Comparison of ENCODE assay signal across 20 cellular contexts in genomic region chr4:144650311-144650820, GRCh38. TPM values are rescaled to one million over a fixed set of nuclear protein-coding genes. Genes with fewer than 3 reads are reported as not detected.
A peak's percentile ranks its signal among the peaks of the same experiment; 100 is the strongest.
DNase-seq lines count a peak whose midpoint lies in the region; ATAC-seq and TF ChIP-seq lines count a peak whose summit lies in the region.
"Had no signal": no experiment of that assay in that cellular context is flagged by ENCODE, and none has a peak within 500 bp of the region (broad histone marks: within the 10 kb centered on the region; RNA-seq: fewer than 3 reads in every experiment).

No MANE protein-coding gene starts in this region.

- H3K36me3 ChIP-seq in SK-N-MC (ENCODE audit: insufficient read depth, low read length) (no peaks in the 10 kb centered on the region), upper lobe of right lung (no peaks in the 10 kb centered on the region)

- H3K27ac ChIP-seq in SK-N-MC (no peak overlapping the region), upper lobe of right lung (no peak overlapping the region)

- H3K4me3 ChIP-seq in SK-N-MC (peak overlapping the region; percentile 47), upper lobe of right lung (peak overlapping the region; percentile 50)
- H3K4me3 ChIP-seq: K562 had no signal

- TF ChIP-seq CTCF in upper lobe of right lung (IDR thresholded peaks at IDR 0.05): no peak

- intact Hi-C loops in upper lobe of right lung (cut with DNase I): no loop called here

- H3K9ac ChIP-seq in SK-N-MC (ENCODE audit: insufficient read length): no peak overlapping the region

- no peak for ATAC-seq in upper lobe of right lung
- no peak for ATAC-seq in GM18870 (IDR thresholded peaks at IDR 0.05; ENCODE audit: unreplicated experiment)
- ATAC-seq in HG03108 (IDR thresholded peaks at IDR 0.05; ENCODE audit: unreplicated experiment): no peak
- ATAC-seq: activated T-cell treated with anti-CD3 and anti-CD28 coated beads, Interleukin-2, amount 50 U/mL, for 72 hours; K562; Right ventricle myocardium inferior had no signal

- H3K9me3 ChIP-seq in SK-N-MC (ENCODE audit: low read depth, low read length) (no peaks in the 10 kb centered on the region), upper lobe of right lung (no peaks in the 10 kb centered on the region)

- peaks cover 7% of the 10 kb centered on the region for H3K4me1 ChIP-seq in upper lobe of right lung

- in situ Hi-C loops in KBM-7 (cut with MboI; ENCODE audit: low pct_unique_long_range_greater_than_20kb, low sequenced_read_pairs): no loop called here

- peaks cover 33% of the 10 kb centered on the region for H3K27me3 ChIP-seq in upper lobe of right lung

- DNase-seq in NCI-H82 (lab: John Stamatoyannopoulos, UW): peak; percentile 13
- DNase-seq in NCI-H82 treated with DMSO at 0.1 percent for 48 hours (lab: John Stamatoyannopoulos, UW; ENCODE audit: unreplicated experiment): no peak
- DNase-seq in SK-N-MC (ENCODE audit: low read depth, low spot score): peak; percentile 10
- DNase-seq in globus pallidus (ENCODE audit: low spot score): peak; percentile 52
- DNase-seq in upper lobe of right lung: no peak
- no peak for DNase-seq in KBM-7
- DNase-seq: ACHN; activated B cell treated with CpG ODN at 0.5 μM for 24 hours; activated naive CD8-positive, alpha-beta T cell treated with anti-CD3 and anti-CD28 coated beads, Interleukin-2, amount 10 ng/mL, durations not matched to agents 7 days and 5 days; activated T-cell treated with anti-CD3 and anti-CD28 coated beads, Interleukin-2, amount 50 U/mL, for 72 hours; CD4-positive, CD25-positive, alpha-beta regulatory T cell; EL; kidney glomerular epithelial cell; NCI-H1092 treated with DMSO at 0.1 percent for 48 hours had no signal

RNA-seq across cellular contexts. Expression of gene HHIP, which starts 4.4 kb away (rescaled TPM):
- 247 TPM for total RNA-seq in upper lobe of right lung
- total RNA-seq: activated B cell treated with CpG ODN at 0.5 μM for 24 hours; activated naive CD8-positive, alpha-beta T cell treated with anti-CD3 and anti-CD28 coated beads, Interleukin-2, amount 10 ng/mL, durations not matched to agents 7 days and 5 days; CD4-positive, CD25-positive, alpha-beta regulatory T cell; mononuclear cell; Right ventricle myocardium inferior; T-helper 2 cell treated with Interferon-gamma antibody and Interleukin-4, amounts not matched to agents 100 ng/mL and 5 ng/mL, for 36 hours had no signal

Comparison
In these comparisons a context has a peak if more than half of its experiments do, and no peak if none do; other contexts are left out.
1. DNase-seq: peak in NCI-H82 (single experiment), SK-N-MC (single experiment) and globus pallidus (single experiment); none in NCI-H82 treated with DMSO at 0.1 percent for 48 hours (single experiment), upper lobe of right lung (single experiment) and KBM-7 (single experiment).